8 cellular contexts compared by ENCODE assay signal in the genomic region with DNA sequence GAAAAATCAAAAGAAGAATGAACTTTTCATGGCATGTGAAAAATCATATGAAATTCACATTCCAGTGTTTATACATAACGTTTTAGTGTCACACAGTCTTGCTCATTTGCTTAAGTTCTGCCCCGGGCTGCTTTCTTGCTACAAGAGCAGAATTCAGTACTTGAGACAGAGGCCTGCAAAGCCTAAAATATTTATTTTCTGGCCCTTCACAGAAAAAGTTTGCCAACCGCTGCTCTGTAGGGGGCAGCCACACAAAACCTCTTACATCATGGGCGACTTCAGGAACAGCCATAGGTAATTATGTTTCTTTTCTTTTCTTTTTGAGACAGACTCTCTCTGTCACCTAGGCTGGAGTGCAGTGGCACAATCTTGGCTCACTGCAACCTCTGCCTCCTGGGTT. TPM values are rescaled to one million over a fixed set of nuclear protein-coding genes. Genes with fewer than 3 reads are reported as not detected.
DNase-seq lines count a peak whose midpoint lies in the region; FAIRE-seq and TF ChIP-seq lines count a peak whose summit lies in the region.

No MANE protein-coding gene starts in this region.

- H2AFZ ChIP-seq in Karpas-422 (ENCODE audit: low read length), result peak overlapping the region; percentile 90

- no peaks in the 10 kb centered on the region for H3K9me3 ChIP-seq in DOHH2 (ENCODE audit: control insufficient read depth, insufficient read depth, low read length)
- no peaks in the 10 kb centered on the region for H3K9me3 ChIP-seq in Karpas-422 (ENCODE audit: low read length)
- no peaks in the 10 kb centered on the region for H3K9me3 ChIP-seq in adrenal gland (replicated peaks in 1 of 3)
- no peaks in the 10 kb centered on the region for H3K9me3 ChIP-seq in stomach smooth muscle (ENCODE audit: control insufficient read depth in 2 of 2, low read length in 2 of 2)

- H3K4me1 Mint-ChIP-seq in immature natural killer cell, result peaks cover 26 to 32% of the 10 kb centered on the region in 2 donors

- intact Hi-C loops in adrenal gland (cut with DNase I), result no loop called here

- no peaks in the 10 kb centered on the region for H3K9me3 Mint-ChIP-seq in immature natural killer cell

- peaks cover 6 to 16% (median 10%) of the 10 kb centered on the region in 3 donors for H3K27me3 Mint-ChIP-seq in immature natural killer cell (ENCODE audit: low read depth in 3 of 3)

- H3K27me3 ChIP-seq in DOHH2 (ENCODE audit: control insufficient read depth, low read length) (no peaks in the 10 kb centered on the region), Karpas-422 (ENCODE audit: low read length) (no peaks in the 10 kb centered on the region), adrenal gland (no peaks in the 10 kb centered on the region), stomach smooth muscle (ENCODE audit: control insufficient read depth in 1 of 2, insufficient read depth in 2 of 2, low read length in 2 of 2) (no peaks in the 10 kb centered on the region)

- H3K27ac Mint-ChIP-seq in immature natural killer cell, result peak overlapping the region; percentile 93 to 100 (median 99)

- H3K36me3 ChIP-seq in DOHH2 (ENCODE audit: control insufficient read depth, low read length) (peaks cover 10% of the 10 kb centered on the region; the same call in 1 of the 2 replicates), Karpas-422 (ENCODE audit: insufficient read depth, low read length) (peaks cover under 1% of the 10 kb centered on the region; the same call in 1 of the 2 replicates), adrenal gland (replicated peaks in 1 of 2) (peaks cover 0 to 12% of the 10 kb centered on the region in 2 donors), stomach smooth muscle (ENCODE audit: control insufficient read depth in 2 of 2, insufficient read depth in 2 of 2, low read length in 2 of 2) (peaks cover 7 to 8% of the 10 kb centered on the region in 2 donors)

- no peaks in the 10 kb centered on the region for H4K20me1 ChIP-seq in DOHH2 (ENCODE audit: control insufficient read depth, insufficient read depth, low read depth, low read length)
- H4K20me1 ChIP-seq in Karpas-422 (ENCODE audit: insufficient read depth, low read depth, low read length), result no peaks in the 10 kb centered on the region

- peaks cover 37% of the 10 kb centered on the region for H3K4me1 ChIP-seq in DOHH2 (ENCODE audit: control insufficient read depth, low read length)
- H3K4me1 ChIP-seq in Karpas-422 (ENCODE audit: low read length), result peaks cover 39% of the 10 kb centered on the region
- H3K4me1 ChIP-seq in adrenal gland (replicated peaks in 1 of 2), result peaks cover 3 to 26% of the 10 kb centered on the region in 2 donors
- H3K4me1 ChIP-seq in stomach smooth muscle (ENCODE audit: control insufficient read depth, insufficient read depth, low read length), result peaks cover 26% of the 10 kb centered on the region

- no peak for FAIRE-seq in GM19239 (lab: Jason Lieb, UNC)

- H3K4me3 ChIP-seq in DOHH2 (ENCODE audit: low read length) (peak overlapping the region; percentile 81), Karpas-422 (ENCODE audit: low read length) (peak overlapping the region; percentile 85), adrenal gland (peak overlapping the region in 2 of 4 donors; percentile 34 to 60), stomach smooth muscle (ENCODE audit: low read length in 2 of 2) (peak overlapping the region; percentile 71 to 100)

- no peak for TF ChIP-seq POLR2A in adrenal gland (IDR thresholded peaks at IDR 0.05)

- TF ChIP-seq CTCF in DOHH2 (IDR thresholded peaks at IDR 0.05; ENCODE audit: low read depth, low read length, poor library complexity, severe bottlenecking) (peak; percentile 61), adrenal gland (IDR thresholded peaks at IDR 0.05) (no peak)

- 22 to 34% (median 28%) methylated on average over 4 of the region's 4 CpGs for WGBS in adrenal gland, 4 donors

- DNase-seq in Karpas-422, result peak; percentile 75
- DNase-seq in adrenal gland, result no peak
- no peak for DNase-seq in immature natural killer cell
- no peak for DNase-seq in cerebellum (ENCODE audit: low spot score)
- DNase-seq in GM19239 (ENCODE audit: insufficient read length, low spot score), result no peak
- no peak for DNase-seq in NCI-H1930 (lab: John Stamatoyannopoulos, UW)

- peak overlapping the region; percentile 95 to 98 (median 97) for H3K4me3 Mint-ChIP-seq in immature natural killer cell

- peaks cover 0 to 3% (median 0%) of the 10 kb centered on the region in 3 donors for H3K36me3 Mint-ChIP-seq in immature natural killer cell

- no peaks in the 10 kb centered on the region for H3K9me2 ChIP-seq in DOHH2 (replicated peaks; ENCODE audit: control insufficient read depth, low read length)
- no peaks in the 10 kb centered on the region for H3K9me2 ChIP-seq in Karpas-422 (replicated peaks; ENCODE audit: insufficient read depth, low read length)

- H3K4me2 ChIP-seq in DOHH2 (ENCODE audit: low read length), result peak overlapping the region; percentile 88
- H3K4me2 ChIP-seq in Karpas-422 (ENCODE audit: low read depth, low read length, poor library complexity, severe bottlenecking), result peak overlapping the region; percentile 99

- H3K9ac ChIP-seq in Karpas-422 (ENCODE audit: low read length) (peak overlapping the region; percentile 84), stomach smooth muscle (ENCODE audit: low read length in 2 of 2) (peak overlapping the region; percentile 66 to 68)

- H3K27ac ChIP-seq in DOHH2 (ENCODE audit: low read depth, low read length) (peak overlapping the region; percentile 62), Karpas-422 (ENCODE audit: low read length) (peak overlapping the region; percentile 69), adrenal gland (peak overlapping the region in 3 of 5 donors; percentile 48 to 70 (median 67)), stomach smooth muscle (ENCODE audit: low read length) (peak overlapping the region; percentile 56)

- H3F3A ChIP-seq in DOHH2 (ENCODE audit: control insufficient read depth, insufficient read depth), result peaks cover 3% of the 10 kb centered on the region

- H3K79me2 ChIP-seq in DOHH2 (ENCODE audit: control insufficient read depth, low read length), result peaks cover 21% of the 10 kb centered on the region
- H3K79me2 ChIP-seq in Karpas-422 (ENCODE audit: low read length), result peaks cover 21% of the 10 kb centered on the region

RNA-seq across cellular contexts. Expression of a gene that starts 1.0 kb away (rescaled TPM):
- 16.2 and 24.6 TPM in 2 replicates for total RNA-seq in Karpas-422 (2014; rRNA removed; shearing (Covaris generic); ENCODE audit: low replicate concordance)
- total RNA-seq in adrenal gland (10 to 100 TPM; 27.2 to 43.5 (median 34.3) TPM), cerebellum (9.6 TPM)
- polyA plus RNA-seq in adrenal gland (10 to 100 TPM in 2 of 3 donors, 1 to 10 TPM in 1; 3.6 to 43.3 (median 32.4) TPM), immature natural killer cell (10 to 100 TPM in 1 of 3 donors, 1 to 10 TPM in 2; 3.7 to 10.0 (median 6.7) TPM)

RNA-seq across cellular contexts. Expression of a gene that starts 6.4 kb away (rescaled TPM):
- 1.8 and 7.5 TPM in 2 replicates for total RNA-seq in Karpas-422 (2014; rRNA removed; shearing (Covaris generic); ENCODE audit: low replicate concordance)
- total RNA-seq in adrenal gland, result 10 to 100 TPM; 11.4 to 26.6 (median 21.2) TPM
- polyA plus RNA-seq in adrenal gland, result 10 to 100 TPM; 10.7 to 51.3 (median 25.6) TPM
- 10 to 100 TPM in 2 of 3 donors, 1 to 10 TPM in 1; 7.8 to 14.6 (median 14.0) TPM for polyA plus RNA-seq in immature natural killer cell
- total RNA-seq in cerebellum, result 18.2 TPM

RNA-seq across cellular contexts. Expression of a gene that starts 17.6 kb away (rescaled TPM):
- not detected in 2 replicates for total RNA-seq in Karpas-422 (2014; rRNA removed; shearing (Covaris generic); ENCODE audit: low replicate concordance)
- total RNA-seq in adrenal gland, result not detected
- under 1 TPM in 1 of 3 donors, not detected in 2; 0.67 TPM for polyA plus RNA-seq in adrenal gland
- polyA plus RNA-seq in immature natural killer cell, result not detected
- total RNA-seq in cerebellum, result not detected

RNA-seq across cellular contexts. Expression of a gene that starts 39.6 kb away (rescaled TPM):
- 30.8 and 77.3 TPM in 2 replicates for total RNA-seq in Karpas-422 (2014; rRNA removed; shearing (Covaris generic); ENCODE audit: low replicate concordance)
- 100 to 1,000 TPM in 1 of 8 donors, 10 to 100 TPM in 7; 38.5 to 107 (median 57.1) TPM for total RNA-seq in adrenal gland
- 10 to 100 TPM; 14.3 to 50.4 (median 20.0) TPM for polyA plus RNA-seq in adrenal gland
- polyA plus RNA-seq in immature natural killer cell, result 100 to 1,000 TPM; 136 to 247 (median 160) TPM
- total RNA-seq in cerebellum, result 34.0 TPM

RNA-seq across cellular contexts. Expression of a gene that starts 53.9 kb away (rescaled TPM):
- total RNA-seq in Karpas-422 (2014; rRNA removed; shearing (Covaris generic); ENCODE audit: low replicate concordance), result not detected in 2 replicates
- total RNA-seq in adrenal gland, result not detected
- polyA plus RNA-seq in adrenal gland, result under 1 TPM in 2 of 3 donors, not detected in 1; 0.24 to 0.29 TPM
- polyA plus RNA-seq in immature natural killer cell, result not detected
- not detected for total RNA-seq in cerebellum
